ENCODE assay signal across 35 cellular contexts in the genomic region with DNA sequence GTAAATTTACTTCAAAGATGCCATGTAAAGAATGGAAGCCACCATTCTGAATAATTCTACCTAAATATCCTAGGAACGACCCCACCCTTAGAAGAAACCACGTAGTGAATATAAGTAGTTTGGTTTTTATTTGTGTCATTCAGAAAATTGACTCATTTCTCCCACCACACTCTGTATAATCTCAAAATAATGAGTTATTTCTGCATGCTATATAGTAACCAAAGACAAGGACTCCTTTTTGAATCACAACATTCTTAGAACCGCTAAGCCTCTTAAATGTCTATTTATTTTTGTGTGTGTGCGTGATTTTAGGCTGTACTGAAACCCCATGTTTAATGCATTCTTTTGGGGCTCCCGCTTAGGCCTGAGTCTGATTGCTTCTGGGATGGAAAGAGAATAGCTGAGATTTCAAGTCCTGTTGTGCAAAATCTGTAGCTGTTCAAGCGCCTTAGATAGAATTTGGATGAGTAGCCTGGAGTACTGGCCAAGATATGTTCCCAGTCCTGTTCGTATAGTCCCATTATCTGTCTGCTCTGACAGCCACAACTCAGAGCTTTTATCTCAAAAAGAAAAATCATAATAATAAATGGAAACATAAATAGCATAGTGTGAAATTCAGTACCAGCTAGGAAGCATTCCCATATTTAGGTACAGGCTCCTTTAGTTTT.
"Had no signal": no experiment of that assay in that cellular context is flagged by ENCODE, and none has a peak within 500 bp of the region (broad histone marks: within the 10 kb centered on the region; RNA-seq: fewer than 3 reads in every experiment).

No MANE protein-coding gene starts in this region.

- H3K4me3 Mint-ChIP-seq: activated B cell treated with CpG ODN at 0.5 μM for 24 hours; activated CD4-positive, alpha-beta memory T cell treated with anti-CD3 and anti-CD28 coated beads for 36 hours; activated naive CD4-positive, alpha-beta T cell treated with anti-CD3 and anti-CD28 coated beads for 36 hours; activated T-cell treated with anti-CD3 and anti-CD28 coated beads, Interleukin-2, amount 50 U/mL, for 4 hours; activated T-helper 1 cell treated with anti-CD3 and anti-CD28 coated beads, Interleukin-12 subunit alpha, Interleukin-12 subunit beta, Interleukin-2, Interleukin-4 antibody, amounts not matched to agents 30 ng/mL and 10 ng/mL and 1 ng/mL, durations not matched to agents 14 hours and 24 hours and 36 hours had no signal

- ATAC-seq: activated T-cell treated with anti-CD3 and anti-CD28 coated beads, Interleukin-2, amount 50 U/mL, for 4 hours; body of pancreas; PC-3 had no signal

- H3K27me3 Mint-ChIP-seq: activated B cell treated with CpG ODN at 0.5 μM for 24 hours; activated CD4-positive, alpha-beta memory T cell treated with anti-CD3 and anti-CD28 coated beads for 36 hours had no signal

- H3K4me1 Mint-ChIP-seq: activated B cell treated with CpG ODN at 0.5 μM for 24 hours had no signal

- H3K36me3 Mint-ChIP-seq: activated CD4-positive, alpha-beta memory T cell treated with anti-CD3 and anti-CD28 coated beads for 36 hours; activated naive CD4-positive, alpha-beta T cell treated with anti-CD3 and anti-CD28 coated beads, Interleukin-2, amount 50 U/mL, for 72 hours had no signal

- FAIRE-seq: astrocyte, bronchial epithelial cell had no signal

- DNase-seq: activated B cell treated with CpG ODN at 0.5 μM for 24 hours; activated CD4-positive, alpha-beta memory T cell treated with anti-CD3 and anti-CD28 coated beads for 36 hours; activated CD4-positive, alpha-beta T cell treated with anti-CD3 and anti-CD28 coated beads for 4 hours; activated CD4-positive, alpha-beta T cell treated with anti-CD3 and anti-CD28 coated beads, Interleukin-2, amount 50 U/mL, for 1 hour; activated CD4-positive, CD25-positive, alpha-beta regulatory T cell treated with anti-CD3 and anti-CD28 coated beads, Interleukin-2, amount 50 U/mL, for 72 hours; activated CD8-positive, alpha-beta memory T cell treated with anti-CD3 and anti-CD28 coated beads, Interleukin-2, amount 50 U/mL, for 4 hours; activated gamma-delta T cell treated with Interleukin-2 at 50 U/mL for 16 hours; activated naive CD4-positive, alpha-beta T cell treated with anti-CD3 and anti-CD28 coated beads for 36 hours; activated T-cell treated with anti-CD3 and anti-CD28 coated beads for 4 hours; activated T-cell treated with anti-CD3 and anti-CD28 coated beads, Interleukin-2, amount 50 U/mL, for 4 hours; adrenal gland; body of pancreas; Kasumi-1; KG1; MG63; NCI-H1048; NCI-H1105 treated with DMSO at 0.1 percent for 48 hours; NCI-H1436; NCI-H1694; NCI-H2029; NCI-H510A; NCI-H526; NCI-H748 treated with DMSO at 0.1 percent for 48 hours; NK-92 treated with Interleukin-12 subunit alpha and Interleukin-12 subunit beta, amount 100 ng/mL, for 24 hours; PC-3; Peyer's patch; RPMI8226; SW 1271; T-helper 1 cell; T-helper 2 cell; T-helper 9 cell had no signal

- H3K9me3 Mint-ChIP-seq: activated B cell treated with CpG ODN at 0.5 μM for 24 hours; activated CD4-positive, alpha-beta memory T cell treated with anti-CD3 and anti-CD28 coated beads for 36 hours; activated naive CD4-positive, alpha-beta T cell treated with anti-CD3 and anti-CD28 coated beads for 36 hours had no signal

- H3K27ac Mint-ChIP-seq: activated B cell treated with CpG ODN at 0.5 μM for 24 hours; activated CD4-positive, alpha-beta memory T cell treated with anti-CD3 and anti-CD28 coated beads for 36 hours; activated naive CD4-positive, alpha-beta T cell treated with anti-CD3 and anti-CD28 coated beads for 36 hours; activated naive CD4-positive, alpha-beta T cell treated with anti-CD3 and anti-CD28 coated beads, Interleukin-2, amount 50 U/mL, for 72 hours; activated T-helper 1 cell treated with anti-CD3 and anti-CD28 coated beads, Interleukin-12 subunit alpha, Interleukin-12 subunit beta, Interleukin-2, Interleukin-4 antibody, amounts not matched to agents 30 ng/mL and 10 ng/mL and 1 ng/mL, durations not matched to agents 14 hours and 24 hours and 36 hours had no signal
